In the genomic region with DNA sequence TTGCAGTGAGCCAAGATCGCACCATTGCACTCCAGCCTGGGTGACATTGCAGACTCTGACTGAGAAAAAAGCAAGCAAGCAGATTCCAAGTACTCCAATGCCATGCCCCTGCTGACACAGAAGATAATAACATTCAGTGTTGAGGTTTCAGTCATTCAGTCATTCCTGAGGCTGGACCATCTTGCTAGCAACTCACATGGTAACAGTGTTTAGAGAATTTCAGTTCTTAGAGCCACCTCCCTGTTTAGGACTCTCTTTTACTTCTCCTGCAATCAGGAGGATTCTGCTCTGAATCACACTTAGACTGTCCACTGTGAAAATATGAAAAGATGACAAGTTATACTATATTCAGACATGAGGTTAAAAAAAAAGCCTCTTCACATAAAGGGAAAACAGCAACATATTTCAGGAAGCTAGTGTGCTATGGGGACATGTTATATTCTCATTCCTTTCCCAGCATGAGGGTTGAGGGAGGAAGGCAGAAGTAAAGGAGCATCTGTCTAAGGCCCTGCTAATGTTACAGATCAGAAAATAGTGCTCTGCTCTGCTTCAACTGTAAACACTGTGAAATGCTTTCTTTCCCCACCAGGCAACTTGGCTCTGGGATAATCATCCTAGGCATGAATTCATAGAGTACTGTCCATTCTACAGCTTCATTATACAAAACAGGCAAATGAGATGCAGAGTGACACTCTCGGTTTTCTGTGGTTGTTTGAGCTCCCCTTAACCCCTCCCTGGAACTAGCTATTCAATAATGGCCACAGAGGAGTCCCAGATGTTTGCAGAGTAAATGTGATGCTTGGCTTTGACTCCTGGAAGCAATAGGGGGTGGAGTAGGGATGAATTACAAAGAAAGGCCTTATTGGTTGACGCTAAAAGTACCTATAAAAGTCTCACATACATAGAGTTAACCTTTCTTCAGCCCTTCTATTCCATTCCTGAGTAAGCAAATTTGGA, we compare ENCODE assay signal across 22 cellular contexts.
DNase-seq lines count a peak whose midpoint lies in the region; ATAC-seq and TF ChIP-seq lines count a peak whose summit lies in the region.
"Had no signal": no experiment of that assay in that cellular context is flagged by ENCODE, and none has a peak within 500 bp of the region (broad histone marks: within the 10 kb centered on the region; RNA-seq: fewer than 3 reads in every experiment).

No MANE protein-coding gene starts in this region.

- no peaks in the 10 kb centered on the region for H3K4me1 ChIP-seq in hepatocyte (ENCODE audit: insufficient read depth)
- H3K4me1 ChIP-seq: adrenal gland, heart right ventricle, parathyroid adenoma had no signal

- H3K79me2 ChIP-seq in hepatocyte: no peaks in the 10 kb centered on the region
- H3K79me2 ChIP-seq: parathyroid adenoma had no signal

- H3K4me3 ChIP-seq in hepatocyte: no peak overlapping the region
- H3K4me3 ChIP-seq: adrenal gland, heart right ventricle, MG63, stomach had no signal

- ATAC-seq in GM18502 (IDR thresholded peaks at IDR 0.05; ENCODE audit: poor library complexity, unreplicated experiment): no peak
- ATAC-seq: heart right ventricle; naive thymus-derived CD4-positive, alpha-beta T cell had no signal

- H3K36me3 ChIP-seq in hepatocyte (replicated peaks; ENCODE audit: insufficient read depth, low read depth): no peaks in the 10 kb centered on the region
- H3K36me3 ChIP-seq: adrenal gland, heart right ventricle, MG63, stomach had no signal

- no peaks in the 10 kb centered on the region for H3K27me3 ChIP-seq in hepatocyte
- H3K27me3 ChIP-seq: heart right ventricle, MG63, stomach had no signal

- H3K9me3 ChIP-seq in hepatocyte (ENCODE audit: low read depth): no peaks in the 10 kb centered on the region
- H3K9me3 ChIP-seq: adrenal gland, heart right ventricle, MG63, stomach had no signal

- no peak overlapping the region for H3K4me2 ChIP-seq in hepatocyte

- H3K9me2 ChIP-seq in hepatocyte (replicated peaks; ENCODE audit: insufficient read depth): no peaks in the 10 kb centered on the region

- no peak for TF ChIP-seq CTCF in hepatocyte (IDR thresholded peaks at IDR 0.05; ENCODE audit: poor library complexity)

- H4K20me1 ChIP-seq in hepatocyte (ENCODE audit: insufficient read depth, poor library complexity, severe bottlenecking): no peaks in the 10 kb centered on the region

- WGBS in hepatocyte (ENCODE audit: low lambda C conversion rate, missing lambda C conversion rate): 46% methylated on average over 3 of the region's 3 CpGs

- H3K27ac ChIP-seq in hepatocyte: no peak overlapping the region
- H3K27ac ChIP-seq: 22Rv1, adrenal gland, heart right ventricle, parathyroid adenoma, stomach had no signal

- H2AFZ ChIP-seq in hepatocyte: no peak overlapping the region
- H2AFZ ChIP-seq: parathyroid adenoma had no signal

- DNase-seq in NCI-H2081 (lab: John Stamatoyannopoulos, UW) (peak; percentile 21 to 51), NCI-H2081 treated with DMSO at 0.1 percent for 48 hours (lab: John Stamatoyannopoulos, UW) (no peak), amniotic epithelial cell (ENCODE audit: low read depth) (peak; percentile 36), hepatocyte (ENCODE audit: low spot score) (peak; percentile 10), superior temporal gyrus (ENCODE audit: extremely low spot score) (peak; percentile 35)
- no peak for DNase-seq in stimulated activated CD4-positive, alpha-beta T cell treated with anti-CD3 and anti-CD28 coated beads, Interleukin-1b, Interleukin-23, amount 100 ng/mL, for 48 hours
- DNase-seq in stimulated activated CD4-positive, alpha-beta T cell treated with anti-CD3 and anti-CD28 coated beads, Interleukin-12 subunit alpha, Interleukin-12 subunit beta, amount 100 ng/mL, for 4 hours: no peak
- DNase-seq: activated CD4-positive, alpha-beta T cell treated with anti-CD3 and anti-CD28 coated beads for 1 hour; adrenal gland; effector CD8-positive, alpha-beta T cell; GF-D8; heart right ventricle; mammary epithelial cell; MG63; naive thymus-derived CD4-positive, alpha-beta T cell; NCI-H146; stimulated activated CD4-positive, alpha-beta T cell treated with anti-CD3 and anti-CD28 coated beads, Interleukin-4, amount 100 ng/mL, for 1 hour; stomach; T1000 had no signal

Comparison
In these comparisons a context has a peak if more than half of its experiments do, and no peak if none do; other contexts are left out.
1. DNase-seq: peak in NCI-H2081 (2 of 2), amniotic epithelial cell (single experiment), hepatocyte (single experiment) and superior temporal gyrus (single experiment); none in NCI-H2081 treated with DMSO at 0.1 percent for 48 hours (single experiment), stimulated activated CD4-positive, alpha-beta T cell treated with anti-CD3 and anti-CD28 coated beads, Interleukin-1b, Interleukin-23, amount 100 ng/mL, for 48 hours (single experiment) and stimulated activated CD4-positive, alpha-beta T cell treated with anti-CD3 and anti-CD28 coated beads, Interleukin-12 subunit alpha, Interleukin-12 subunit beta, amount 100 ng/mL, for 4 hours (single experiment).